In genomic region chrX:154380787-154381186, GRCh38 we compare ENCODE assay signal across 1 cellular context.
TF ChIP-seq lines count a peak whose summit lies in the region.

No MANE protein-coding gene starts in this region.

TF ChIP-seq in GM23338, 12 proteins besides CTCF, POLR2A, EP300 and RAD21 (continued from another document):
- TF ChIP-seq REST (IDR thresholded peaks at IDR 0.05; ENCODE audit: unreplicated experiment) (no peak), ZNF462 (CRISPR knock-in tag; IDR thresholded peaks at IDR 0.05) (no peak), NANOG (IDR thresholded peaks at IDR 0.05; ENCODE audit: borderline replicate concordance) (no peak)
